Comparison of ENCODE assay signal across 25 cellular contexts in genomic region chr20:43318749-43319148, GRCh38.
"Had no signal": no experiment of that assay in that cellular context is flagged by ENCODE, and none has a peak within 500 bp of the region (broad histone marks: within the 10 kb centered on the region; RNA-seq: fewer than 3 reads in every experiment).

No MANE protein-coding gene starts in this region.

- H3K27ac ChIP-seq: dorsolateral prefrontal cortex, gastrocnemius medialis, heart left ventricle, hepatocyte, neural progenitor cell, prostate gland, right atrium auricular region, stomach, thyroid gland, vagina had no signal

- H2AFZ ChIP-seq: hepatocyte, neural progenitor cell had no signal

- H3K27me3 ChIP-seq: gastrocnemius medialis, hepatocyte, neural progenitor cell, right atrium auricular region, thyroid gland, vagina had no signal

- FAIRE-seq: kidney had no signal

- H3K36me3 ChIP-seq: gastrocnemius medialis, heart left ventricle, neural progenitor cell, prostate gland, right atrium auricular region, stomach, thyroid gland, vagina had no signal

- DNase-seq: dorsolateral prefrontal cortex; effector CD4-positive, alpha-beta T cell; foreskin fibroblast; gastrocnemius medialis; heart left ventricle; kidney; midbrain; naive thymus-derived CD4-positive, alpha-beta T cell; stimulated activated CD4-positive, alpha-beta T cell treated with anti-CD3 and anti-CD28 coated beads, Interleukin-12 subunit alpha, Interleukin-12 subunit beta, amount 100 ng/mL, for 4 hours; stimulated activated CD4-positive, alpha-beta T cell treated with anti-CD3 and anti-CD28 coated beads, Interleukin-1b, Interleukin-23, amount 100 ng/mL, for 48 hours; stimulated activated CD4-positive, alpha-beta T cell treated with anti-CD3 and anti-CD28 coated beads, Interleukin-4, amount 100 ng/mL, for 24 hours; stimulated activated naive CD4-positive, alpha-beta T cell treated with Interleukin-2 at 50 U/mL for 16 hours; stomach; thyroid gland had no signal

- H3K79me2 ChIP-seq: hepatocyte had no signal

- H3K4me2 ChIP-seq: hepatocyte, neural progenitor cell, smooth muscle cell had no signal

- H3K9me3 ChIP-seq: gastrocnemius medialis, heart left ventricle, prostate gland, right atrium auricular region, stomach, thyroid gland, vagina had no signal

- ATAC-seq: esophagus mucosa; gastrocnemius medialis; heart left ventricle; left lobe of liver; naive thymus-derived CD4-positive, alpha-beta T cell; sciatic nerve; stimulated activated effector memory CD8-positive, alpha-beta T cell treated with anti-CD3 and anti-CD28 coated beads, Interleukin-12 subunit alpha, Interleukin-12 subunit beta, amount 100 ng/mL, for 72 hours had no signal

- H3K9ac ChIP-seq: neural progenitor cell had no signal

- H3K4me3 ChIP-seq: dorsolateral prefrontal cortex, gastrocnemius medialis, heart left ventricle, hepatocyte, lung, neural progenitor cell, prostate gland, right atrium auricular region, smooth muscle cell, stomach, thyroid gland, vagina had no signal

- H3K4me1 ChIP-seq: gastrocnemius medialis, heart left ventricle, neural progenitor cell, prostate gland, right atrium auricular region, stomach, thyroid gland, vagina had no signal
